In the genomic region with DNA sequence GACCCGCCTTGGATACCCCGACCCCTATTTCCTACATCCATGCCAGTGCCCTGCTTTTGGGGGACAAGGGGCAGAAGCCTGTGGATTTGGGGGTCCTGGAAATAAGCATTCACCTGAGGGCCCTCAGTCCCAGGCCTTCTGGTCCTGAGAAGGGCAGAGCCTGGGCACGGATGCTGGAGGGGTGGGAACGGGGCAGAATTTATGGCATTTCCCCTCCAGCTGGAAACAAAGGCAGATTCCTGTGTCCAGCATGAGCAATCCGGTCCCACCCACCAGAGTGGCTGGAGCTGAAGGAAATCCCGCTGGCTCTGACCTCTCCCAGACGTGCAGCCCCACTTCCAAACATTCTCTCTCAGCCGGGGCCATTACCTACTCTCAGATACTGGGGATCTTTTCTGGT, we compare ENCODE assay signal across 1 cellular context.
TF ChIP-seq lines count a peak whose summit lies in the region.

No MANE protein-coding gene starts in this region.

TF ChIP-seq in IMR-90, 13 proteins besides CTCF, POLR2A, EP300 and RAD21:
- TF ChIP-seq BHLHE40 (IDR thresholded peaks at IDR 0.05; ENCODE audit: low read depth, low read length), result no peak
- no peak for TF ChIP-seq MXI1 (IDR thresholded peaks at IDR 0.05; ENCODE audit: borderline replicate concordance, low read depth, low read length)
- TF ChIP-seq RCOR1 (IDR thresholded peaks at IDR 0.05; ENCODE audit: insufficient replicate concordance, low read length), result no peak
- no peak for TF ChIP-seq CHD1 (IDR thresholded peaks at IDR 0.05; ENCODE audit: low read depth, low read length)
- no peak for TF ChIP-seq MAZ (IDR thresholded peaks at IDR 0.05; ENCODE audit: borderline replicate concordance, low read depth, low read length)
- no peak for TF ChIP-seq RFX5 (IDR thresholded peaks at IDR 0.05; ENCODE audit: low read depth, low read length)
